In the genomic region with DNA sequence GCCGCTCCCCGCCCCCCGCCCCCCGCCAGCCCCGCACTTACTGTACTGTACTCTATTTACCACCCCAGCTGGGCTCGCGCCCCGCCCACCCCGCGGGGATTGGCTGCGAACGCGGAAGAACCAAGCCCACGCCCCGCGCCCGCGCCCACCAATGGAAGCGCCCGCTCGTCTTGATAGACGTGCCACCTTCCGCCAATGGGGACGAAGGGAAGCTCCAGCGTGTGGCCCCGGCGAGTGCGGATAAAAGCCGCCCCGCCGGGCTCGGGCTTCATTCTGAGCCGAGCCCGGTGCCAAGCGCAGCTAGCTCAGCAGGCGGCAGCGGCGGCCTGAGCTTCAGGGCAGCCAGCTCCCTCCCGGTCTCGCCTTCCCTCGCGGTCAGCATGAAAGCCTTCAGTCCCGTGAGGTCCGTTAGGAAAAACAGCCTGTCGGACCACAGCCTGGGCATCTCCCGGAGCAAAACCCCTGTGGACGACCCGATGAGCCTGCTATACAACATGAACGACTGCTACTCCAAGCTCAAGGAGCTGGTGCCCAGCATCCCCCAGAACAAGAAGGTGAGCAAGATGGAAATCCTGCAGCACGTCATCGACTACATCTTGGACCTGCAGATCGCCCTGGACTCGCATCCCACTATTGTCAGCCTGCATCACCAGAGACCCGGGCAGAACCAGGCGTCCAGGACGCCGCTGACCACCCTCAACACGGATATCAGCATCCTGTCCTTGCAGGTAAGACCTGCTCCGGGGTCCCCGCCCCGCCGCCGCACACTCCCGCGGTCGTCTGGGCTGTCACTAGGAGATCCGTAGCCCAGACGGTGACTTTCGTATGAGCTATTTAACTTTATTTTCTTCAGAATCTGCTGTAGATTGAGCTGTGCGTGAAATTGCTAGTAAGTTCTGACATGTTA, we compare ENCODE assay signal across 8 cellular contexts. TPM values are rescaled to one million over a fixed set of nuclear protein-coding genes. Genes with fewer than 3 reads are reported as not detected.
A peak's percentile ranks its signal among the peaks of the same experiment; 100 is the strongest.
DNase-seq lines count a peak whose midpoint lies in the region; ATAC-seq and TF ChIP-seq lines count a peak whose summit lies in the region.

A gene with protein sequence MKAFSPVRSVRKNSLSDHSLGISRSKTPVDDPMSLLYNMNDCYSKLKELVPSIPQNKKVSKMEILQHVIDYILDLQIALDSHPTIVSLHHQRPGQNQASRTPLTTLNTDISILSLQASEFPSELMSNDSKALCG (plus strand): TSS at position 271 of the 907 bp plus-strand sequence. CDS start 110 bp downstream, at position 381.

- peaks cover 0 to 62% (median 14%) of the 10 kb centered on the region in 3 donors for H3K4me1 ChIP-seq in gastroesophageal sphincter

- TF ChIP-seq CTCF in GM10248 (IDR thresholded peaks at IDR 0.05; ENCODE audit: control extremely low read depth, extremely low read depth, low read depth, missing control alignments) = no peak
- TF ChIP-seq CTCF in gastroesophageal sphincter (IDR thresholded peaks at IDR 0.05) = peak in 1 of 4 experiments; percentile 18

- WGBS in gastroesophageal sphincter (ENCODE audit: low coverage in 1 of 2), 2 donors = 0 to 1% methylated on average over 18 to 25 of the region's 70 CpGs

- H3K4me3 ChIP-seq in gastroesophageal sphincter = peak within 1 kb of the TSS; percentile 83 to 89

- H3K9me3 ChIP-seq in gastroesophageal sphincter = no peaks in the 10 kb centered on the region

- TF ChIP-seq POLR2A in gastroesophageal sphincter (IDR thresholded peaks at IDR 0.05) = peak; percentile 100

- no peaks in the 10 kb centered on the region for H3K36me3 ChIP-seq in gastroesophageal sphincter

- POLR2A ChIA-PET in GM10248 (lab: Yijun Ruan, JAX) = interaction anchor here (0.6 to 2.2 kb wide), 43 partner anchors 9 to 1766 kb away, joined by 3 to 27 read pairs (median 4); partner anchors contain the start of gene ODC1

- DNase-seq in GM10248 (ENCODE audit: extremely low spot score) (peak; percentile 98), NCI-H1092 treated with DMSO at 0.1 percent for 48 hours (lab: John Stamatoyannopoulos, UW) (peak; percentile 95), non-pigmented ciliary epithelial cell (ENCODE audit: low read depth) (peak; percentile 84), substantia nigra (lab: John Stamatoyannopoulos, UW) (peak; percentile 80 to 100 (median 98))
- DNase-seq in activated naive CD4-positive, alpha-beta T cell treated with anti-CD3 and anti-CD28 coated beads, Interleukin-2, amount 50 U/mL, for 16 hours = peak; percentile 99

- ATAC-seq in HG02610 (IDR thresholded peaks at IDR 0.05; ENCODE audit: unreplicated experiment) (peak; percentile 74), SK-N-SH treated with all-trans-retinoic acid at 6 μM for 48 hours (peak; percentile 53), gastroesophageal sphincter (peak; percentile 84)

- CTCF ChIA-PET in GM10248 (lab: Yijun Ruan, JAX) = interaction anchor here (1.3 to 3.2 kb wide), 6 partner anchors 13 to 1254 kb away, joined by 3 to 13 read pairs (median 3); no protein-coding TSS in a partner anchor

- no peaks in the 10 kb centered on the region for H3K27me3 ChIP-seq in gastroesophageal sphincter

- peak within 1 kb of the TSS; percentile 92 to 99 (median 97) for H3K27ac ChIP-seq in gastroesophageal sphincter
- peak within 1 kb of the TSS; percentile 77 for H3K27ac ChIP-seq in substantia nigra (ENCODE audit: low read depth, low read length, poor library complexity, severe bottlenecking)

- no peak for TF ChIP-seq EP300 in gastroesophageal sphincter (IDR thresholded peaks at IDR 0.05)

TF ChIP-seq in SK-N-SH treated with all-trans-retinoic acid at 6 μM for 48 hours, 23 proteins besides CTCF, POLR2A, EP300 and RAD21:
- TF ChIP-seq ZNF70 (CRISPR knock-in tag; IDR thresholded peaks at IDR 0.05) (no peak), ZC3H10 (CRISPR knock-in tag; IDR thresholded peaks at IDR 0.05) (no peak), TSHZ2 (CRISPR knock-in tag; IDR thresholded peaks at IDR 0.05) (0 out of 2 replicates have a peak, but pooled peaks have one; percentile 63), ZFP3 (CRISPR knock-in tag; IDR thresholded peaks at IDR 0.05) (peak; percentile 64; the same call in 1 of the 2 replicates), RARB (CRISPR knock-in tag; IDR thresholded peaks at IDR 0.05) (no peak), ZNF8 (CRISPR knock-in tag; IDR thresholded peaks at IDR 0.05) (peak; percentile 30; the same call in 1 of the 2 replicates), OSR1 (CRISPR knock-in tag; IDR thresholded peaks at IDR 0.05) (no peak), ZNF565 (CRISPR knock-in tag; conservative IDR thresholded peaks at IDR 0.05; ENCODE audit: low read depth) (peak; percentile 70; the same call in 1 of the 2 replicates), ZFP30 (CRISPR knock-in tag; IDR thresholded peaks at IDR 0.05) (peak; percentile 63; the same call in 1 of the 2 replicates), GLIS3 (CRISPR knock-in tag; IDR thresholded peaks at IDR 0.05) (peak; percentile 96; the same call in 1 of the 2 replicates), CREB5 (CRISPR knock-in tag; IDR thresholded peaks at IDR 0.05; ENCODE audit: low read depth) (peak; percentile 87), ESRRG (CRISPR knock-in tag; IDR thresholded peaks at IDR 0.05) (peak; percentile 85)
- TF ChIP-seq, protein P1, sequence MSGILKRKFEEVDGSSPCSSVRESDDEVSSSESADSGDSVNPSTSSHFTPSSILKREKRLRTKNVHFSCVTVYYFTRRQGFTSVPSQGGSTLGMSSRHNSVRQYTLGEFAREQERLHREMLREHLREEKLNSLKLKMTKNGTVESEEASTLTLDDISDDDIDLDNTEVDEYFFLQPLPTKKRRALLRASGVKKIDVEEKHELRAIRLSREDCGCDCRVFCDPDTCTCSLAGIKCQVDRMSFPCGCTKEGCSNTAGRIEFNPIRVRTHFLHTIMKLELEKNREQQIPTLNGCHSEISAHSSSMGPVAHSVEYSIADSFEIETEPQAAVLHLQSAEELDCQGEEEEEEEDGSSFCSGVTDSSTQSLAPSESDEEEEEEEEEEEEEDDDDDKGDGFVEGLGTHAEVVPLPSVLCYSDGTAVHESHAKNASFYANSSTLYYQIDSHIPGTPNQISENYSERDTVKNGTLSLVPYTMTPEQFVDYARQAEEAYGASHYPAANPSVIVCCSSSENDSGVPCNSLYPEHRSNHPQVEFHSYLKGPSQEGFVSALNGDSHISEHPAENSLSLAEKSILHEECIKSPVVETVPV (CRISPR knock-in tag; IDR thresholded peaks at IDR 0.05) = peak; percentile 91
TF ChIP-seq in SK-N-SH treated with all-trans-retinoic acid at 6 μM for 48 hours: peak in this region for 9.

RNA-seq across cellular contexts. Expression of the gene that starts here (rescaled TPM):
- 100 to 1,000 TPM; 142 to 384 (median 169) TPM for total RNA-seq in gastroesophageal sphincter

Comparison
In these comparisons a context has a peak if more than half of its experiments do, and no peak if none do; other contexts are left out.
1. Peak in every context shown above with its lines: DNase-seq, ATAC-seq, H3K4me3 ChIP-seq and H3K27ac ChIP-seq.